In genomic region chr4:186904104-186904503, GRCh38 we compare ENCODE assay signal across 11 cellular contexts.
A peak's percentile ranks its signal among the peaks of the same experiment; 100 is the strongest.
DNase-seq lines count a peak whose midpoint lies in the region; ATAC-seq and TF ChIP-seq lines count a peak whose summit lies in the region.
"Had no signal": no experiment of that assay in that cellular context is flagged by ENCODE, and none has a peak within 500 bp of the region (broad histone marks: within the 10 kb centered on the region; RNA-seq: fewer than 3 reads in every experiment).

No MANE protein-coding gene starts in this region.

- peaks cover 59% of the 10 kb centered on the region for H3K4me1 Mint-ChIP-seq in HFFc6 (ENCODE audit: low read depth)

- H3K4me3 ChIP-seq in A673 (ENCODE audit: low read depth, low read length, poor library complexity, severe bottlenecking) (no peak overlapping the region), astrocyte of the cerebellum (ENCODE audit: low read depth, low read length) (no peak overlapping the region), hepatocyte (no peak overlapping the region), thyroid gland (replicated peaks in 1 of 3) (no peak overlapping the region)
- H3K4me3 ChIP-seq: BLaER1 treated with 17β-estradiol and CSF1 and Interleukin-3, amounts not matched to agents 10 nM and 100 nM had no signal

- no peaks in the 10 kb centered on the region for H3K36me3 Mint-ChIP-seq in HFFc6 (ENCODE audit: low read depth)

- H3K9me2 ChIP-seq in hepatocyte (replicated peaks; ENCODE audit: insufficient read depth): no peaks in the 10 kb centered on the region

- H3K79me2 ChIP-seq in hepatocyte: no peaks in the 10 kb centered on the region

- no peaks in the 10 kb centered on the region for H4K20me1 ChIP-seq in hepatocyte (ENCODE audit: insufficient read depth, poor library complexity, severe bottlenecking)
- H4K20me1 ChIP-seq: BLaER1 treated with 17β-estradiol and CSF1 and Interleukin-3, amounts not matched to agents 10 nM and 100 nM had no signal

- peak overlapping the region; percentile 55 for H3K27ac Mint-ChIP-seq in HFFc6

- TF ChIP-seq CTCF in A673 (conservative IDR thresholded peaks at IDR 0.05; ENCODE audit: low read depth, low read length): no peak
- no peak for TF ChIP-seq CTCF in HFFc6 (IDR thresholded peaks at IDR 0.05)
- no peak for TF ChIP-seq CTCF in astrocyte of the cerebellum (IDR thresholded peaks at IDR 0.05; ENCODE audit: low read depth, low read length, missing control alignments)
- TF ChIP-seq CTCF in hepatocyte (IDR thresholded peaks at IDR 0.05; ENCODE audit: poor library complexity): no peak
- no peak for TF ChIP-seq CTCF in thyroid gland (IDR thresholded peaks at IDR 0.05)

- no peaks in the 10 kb centered on the region for H3K27me3 Mint-ChIP-seq in HFFc6 (ENCODE audit: insufficient read depth)

- H3K4me3 Mint-ChIP-seq in HFFc6: peak overlapping the region; percentile 40

- DNase-seq in A673 (ENCODE audit: low spot score) (peak; percentile 64), HFFc6 (peak; percentile 86), astrocyte of the cerebellum (ENCODE audit: low read depth) (peak; percentile 43), hepatocyte (ENCODE audit: low spot score) (peak; percentile 16), NCI-H128 (lab: John Stamatoyannopoulos, UW; ENCODE audit: unreplicated experiment) (no peak), thyroid gland (no peak), NCI-H82 (lab: John Stamatoyannopoulos, UW) (no peak)
- DNase-seq: activated CD4-positive, alpha-beta T cell treated with anti-CD3 and anti-CD28 coated beads, Interleukin-2, amount 50 U/mL, for 4 hours; stimulated activated naive CD8-positive, alpha-beta T cell treated with anti-CD3 and anti-CD28 coated beads, Interleukin-15, Interleukin-2, amounts not matched to agents 100 U/mL and 50 U/mL, for 24 hours had no signal

- H3K4me2 ChIP-seq in hepatocyte: no peak overlapping the region

- no peaks in the 10 kb centered on the region for H3K9me3 ChIP-seq in A673 (ENCODE audit: low read depth, low read length, poor library complexity, severe bottlenecking)
- no peaks in the 10 kb centered on the region for H3K9me3 ChIP-seq in hepatocyte (ENCODE audit: low read depth)
- no peaks in the 10 kb centered on the region for H3K9me3 ChIP-seq in thyroid gland

- H3K4me1 ChIP-seq in A673 (ENCODE audit: insufficient read depth, low read length, poor library complexity, severe bottlenecking): peaks cover 27% of the 10 kb centered on the region
- peaks cover 12% of the 10 kb centered on the region for H3K4me1 ChIP-seq in hepatocyte (ENCODE audit: insufficient read depth)
- H3K4me1 ChIP-seq in thyroid gland: no peaks in the 10 kb centered on the region

- H3K36me3 ChIP-seq in A673 (ENCODE audit: insufficient read depth, low read length, poor library complexity, severe bottlenecking) (no peaks in the 10 kb centered on the region), hepatocyte (replicated peaks; ENCODE audit: insufficient read depth, low read depth) (no peaks in the 10 kb centered on the region), thyroid gland (no peaks in the 10 kb centered on the region)
- H3K36me3 ChIP-seq: BLaER1 treated with 17β-estradiol and CSF1 and Interleukin-3, amounts not matched to agents 10 nM and 100 nM had no signal

- CTCF ChIA-PET in A673 (lab: Charles Lee): no interaction called here

- TF ChIP-seq POLR2A in thyroid gland (IDR thresholded peaks at IDR 0.05): no peak

- intact Hi-C loops in A673 (cut with micrococcal nuclease; ENCODE audit: unreplicated experiment): no loop called here
- intact Hi-C loops in thyroid gland (cut with DNase I): no loop called here

- POLR2A ChIA-PET in A673 (lab: Charles Lee; ENCODE audit: low non-redundant PET): no interaction called here

- BruUV-seq in A673 (replicated peaks; lab: Mats Ljungman, UMichigan): no TSS peak

- in situ Hi-C loops in astrocyte of the cerebellum (cut with HindIII; ENCODE audit: low sequenced_read_pairs): no loop called here

- WGBS in hepatocyte (ENCODE audit: low lambda C conversion rate, missing lambda C conversion rate): 90% methylated on average over 2 of the region's 2 CpGs
- WGBS in thyroid gland, 2 donors: 82 to 89% methylated on average over 2 of the region's 2 CpGs

- H2AFZ ChIP-seq in hepatocyte: no peak overlapping the region

- no peaks in the 10 kb centered on the region for H3K27me3 ChIP-seq in A673 (replicated peaks; ENCODE audit: insufficient read depth, low read depth, low read length, poor library complexity)
- H3K27me3 ChIP-seq in hepatocyte: no peaks in the 10 kb centered on the region
- H3K27me3 ChIP-seq in thyroid gland: no peaks in the 10 kb centered on the region
- H3K27me3 ChIP-seq: BLaER1 treated with 17β-estradiol and CSF1 and Interleukin-3, amounts not matched to agents 10 nM and 100 nM had no signal

- ATAC-seq in HG02852 (IDR thresholded peaks at IDR 0.05; ENCODE audit: unreplicated experiment): no peak
- ATAC-seq: stimulated activated naive CD8-positive, alpha-beta T cell treated with anti-CD3 and anti-CD28 coated beads, Interleukin-15, Interleukin-2, amounts not matched to agents 100 U/mL and 50 U/mL, for 24 hours had no signal

- no peaks in the 10 kb centered on the region for H3K9me3 Mint-ChIP-seq in HFFc6

- no peak overlapping the region for H3K27ac ChIP-seq in A673 (ENCODE audit: low read depth, low read length, poor library complexity, severe bottlenecking)
- no peak overlapping the region for H3K27ac ChIP-seq in hepatocyte
- no peak overlapping the region for H3K27ac ChIP-seq in thyroid gland

Comparison
In these comparisons a context has a peak if more than half of its experiments do, and no peak if none do; other contexts are left out.
1. DNase-seq: peak in A673 (single experiment), HFFc6 (single experiment), astrocyte of the cerebellum (single experiment) and hepatocyte (single experiment); none in NCI-H128 (single experiment), thyroid gland (0 of 2) and NCI-H82 (single experiment).